ENCODE assay signal across 8 cellular contexts in genomic region chr2:171160630-171161424, GRCh38. TPM values are rescaled to one million over a fixed set of nuclear protein-coding genes. Genes with fewer than 3 reads are reported as not detected.
A peak's percentile ranks its signal among the peaks of the same experiment; 100 is the strongest.
DNase-seq lines count a peak whose midpoint lies in the region; ATAC-seq, FAIRE-seq and TF ChIP-seq lines count a peak whose summit lies in the region.

TSS of gene TLK1 (minus strand) at chr2:171160893. CDS start at chr2:171160428, 465 bp downstream.

- DNase-seq in GM12892 (ENCODE audit: insufficient read length) (peak; percentile 66), NCI-H1436 treated with DMSO at 0.1 percent for 48 hours (lab: John Stamatoyannopoulos, UW) (peak; percentile 11), ascending aorta (ENCODE audit: low spot score in 2 of 2) (peak in 1 of 2 donors; percentile 84), hepatic stellate cell (ENCODE audit: low spot score) (peak; percentile 74), retina (peak; percentile 76), NCI-H187 treated with DMSO at 0.1 percent for 48 hours (lab: John Stamatoyannopoulos, UW) (no peak)
- DNase-seq in T-helper 2 cell treated with Interferon-gamma antibody and Interleukin-4, amounts not matched to agents 5 μg/mL and 100 μg/mL, for 36 hours (ENCODE audit: low spot score), result peak; percentile 74

- peak; percentile 93 for FAIRE-seq in GM12892 (lab: Jason Lieb, UNC)

- no peak for TF ChIP-seq CTCF in ascending aorta (IDR thresholded peaks at IDR 0.05)

- H3K27ac Mint-ChIP-seq in T-helper 2 cell treated with Interferon-gamma antibody and Interleukin-4, amounts not matched to agents 5 μg/mL and 100 μg/mL, for 36 hours, result peak within 1 kb of the TSS; percentile 87

- H3K4me1 ChIP-seq in ascending aorta, result peaks cover 0 to 7% of the 10 kb centered on the region in 2 donors

- no peaks in the 10 kb centered on the region for H3K36me3 Mint-ChIP-seq in T-helper 2 cell treated with Interferon-gamma antibody and Interleukin-4, amounts not matched to agents 5 μg/mL and 100 μg/mL, for 36 hours (ENCODE audit: low read depth)

- H3K4me3 ChIP-seq in ascending aorta, result peak within 1 kb of the TSS; percentile 96 to 97

- H3K9me3 Mint-ChIP-seq in T-helper 2 cell treated with Interferon-gamma antibody and Interleukin-4, amounts not matched to agents 5 μg/mL and 100 μg/mL, for 36 hours, result no peaks in the 10 kb centered on the region

- H3K4me3 Mint-ChIP-seq in T-helper 2 cell treated with Interferon-gamma antibody and Interleukin-4, amounts not matched to agents 5 μg/mL and 100 μg/mL, for 36 hours, result peak within 1 kb of the TSS; percentile 99

- TF ChIP-seq POLR2A in GM12892 (IDR thresholded peaks at IDR 0.05; ENCODE audit: low read depth, low read length), result peak; percentile 75

- peak within 1 kb of the TSS; percentile 98 to 99 for H3K27ac ChIP-seq in ascending aorta

- H3K4me1 Mint-ChIP-seq in T-helper 2 cell treated with Interferon-gamma antibody and Interleukin-4, amounts not matched to agents 5 μg/mL and 100 μg/mL, for 36 hours (ENCODE audit: low read depth), result peaks cover 50% of the 10 kb centered on the region

- H3K36me3 ChIP-seq in ascending aorta, result no peaks in the 10 kb centered on the region

- ATAC-seq in HG02763 (IDR thresholded peaks at IDR 0.05; ENCODE audit: unreplicated experiment), result peak; percentile 60

- no peaks in the 10 kb centered on the region for H3K27me3 ChIP-seq in ascending aorta

- intact Hi-C loops in ascending aorta (cut with DNase I), result loop anchor here (1.0 to 5.0 kb wide), 5 partner anchors 232 to 762 kb away; partner anchors contain the start of genes CYBRD1, DCAF17, GORASP2 and HAT1

- H3K9me3 ChIP-seq in ascending aorta, result no peaks in the 10 kb centered on the region

- H3K27me3 Mint-ChIP-seq in T-helper 2 cell treated with Interferon-gamma antibody and Interleukin-4, amounts not matched to agents 5 μg/mL and 100 μg/mL, for 36 hours (ENCODE audit: low read depth), result no peaks in the 10 kb centered on the region

RNA-seq across cellular contexts. Expression of gene TLK1, which starts in this region (rescaled TPM):
- 53.3 TPM for polyA plus RNA-seq in GM12892 (2012; ENCODE audit: missing spikeins)
- total RNA-seq in ascending aorta, result 32.2 TPM
